In genomic region chr13:41802033-41802683, GRCh38 we compare ENCODE assay signal across 1 cellular context.
TF ChIP-seq lines count a peak whose summit lies in the region.

No MANE protein-coding gene starts in this region.

TF ChIP-seq in IMR-90, 13 proteins besides CTCF, POLR2A, EP300 and RAD21:
- TF ChIP-seq BHLHE40 (IDR thresholded peaks at IDR 0.05; ENCODE audit: low read depth, low read length), result no peak
- no peak for TF ChIP-seq CHD1 (IDR thresholded peaks at IDR 0.05; ENCODE audit: low read depth, low read length)
- TF ChIP-seq RCOR1 (IDR thresholded peaks at IDR 0.05; ENCODE audit: insufficient replicate concordance, low read length), result no peak
- no peak for TF ChIP-seq MXI1 (IDR thresholded peaks at IDR 0.05; ENCODE audit: borderline replicate concordance, low read depth, low read length)
- no peak for TF ChIP-seq SMC3 (IDR thresholded peaks at IDR 0.05; ENCODE audit: low read depth, low read length)
- no peak for TF ChIP-seq MAFK (IDR thresholded peaks at IDR 0.05; ENCODE audit: low read depth, low read length)
- TF ChIP-seq USF2 (IDR thresholded peaks at IDR 0.05; ENCODE audit: low read depth, low read length), result no peak
- no peak for TF ChIP-seq NFE2L2 (IDR thresholded peaks at IDR 0.05; ENCODE audit: low read depth, low read length)
- TF ChIP-seq RFX5 (IDR thresholded peaks at IDR 0.05; ENCODE audit: low read depth, low read length), result no peak
- no peak for TF ChIP-seq MAZ (IDR thresholded peaks at IDR 0.05; ENCODE audit: borderline replicate concordance, low read depth, low read length)
- TF ChIP-seq CEBPB (IDR thresholded peaks at IDR 0.05; ENCODE audit: low read depth, low read length), result no peak
- no peak for TF ChIP-seq ELK1 (IDR thresholded peaks at IDR 0.05; ENCODE audit: borderline replicate concordance, low read depth, low read length)
- TF ChIP-seq FOS (IDR thresholded peaks at IDR 0.05; ENCODE audit: low read depth, low read length), result no peak
